ENCODE assay signal across 19 cellular contexts in genomic region chr2:148358375-148358774, GRCh38.
"Had no signal": no experiment of that assay in that cellular context is flagged by ENCODE, and none has a peak within 500 bp of the region (broad histone marks: within the 10 kb centered on the region; RNA-seq: fewer than 3 reads in every experiment).

No MANE protein-coding gene starts in this region.

- H3K36me3 ChIP-seq: colonic mucosa, gastroesophageal sphincter, left lung, lower lobe of right lung had no signal

- H3K9me3 Mint-ChIP-seq: effector memory CD8-positive, alpha-beta T cell had no signal

- H2AFZ ChIP-seq: hepatocyte had no signal

- ATAC-seq: effector memory CD8-positive, alpha-beta T cell; foreskin keratinocyte; gastroesophageal sphincter; heart left ventricle; left cardiac atrium; left lung; left ventricle myocardium superior; lower lobe of right lung; naive thymus-derived CD4-positive, alpha-beta T cell; natural killer cell had no signal

- H3K27ac Mint-ChIP-seq: dendritic cell treated with granulocyte-macrophage colony-stimulating factor and Interleukin-4, amounts not matched to agents 40 ng/mL and 50 ng/mL, for 4 days; effector memory CD8-positive, alpha-beta T cell; naive thymus-derived CD4-positive, alpha-beta T cell had no signal

- H3K9me3 ChIP-seq: colonic mucosa, lower lobe of right lung had no signal

- H3K4me3 ChIP-seq: colonic mucosa, esophagus muscularis mucosa, gastroesophageal sphincter, heart left ventricle, hepatocyte, left lung, lower lobe of right lung had no signal

- H3K4me3 Mint-ChIP-seq: dendritic cell treated with granulocyte-macrophage colony-stimulating factor and Interleukin-4, amounts not matched to agents 40 ng/mL and 50 ng/mL, for 4 days; effector memory CD8-positive, alpha-beta T cell; naive thymus-derived CD4-positive, alpha-beta T cell; natural killer cell had no signal

- H3K27ac ChIP-seq: colonic mucosa, esophagus muscularis mucosa, foreskin keratinocyte, gastroesophageal sphincter, heart left ventricle, hepatocyte, left lung, lower lobe of right lung had no signal

- H3K4me1 ChIP-seq: colonic mucosa, esophagus muscularis mucosa, foreskin keratinocyte, gastroesophageal sphincter, left lung, lower lobe of right lung had no signal

- H3K27me3 Mint-ChIP-seq: dendritic cell treated with granulocyte-macrophage colony-stimulating factor and Interleukin-4, amounts not matched to agents 40 ng/mL and 50 ng/mL, for 4 days; effector memory CD8-positive, alpha-beta T cell; naive thymus-derived CD4-positive, alpha-beta T cell had no signal

- H3K4me2 ChIP-seq: hepatocyte had no signal

- DNase-seq: colonic mucosa; cortex of kidney; effector CD8-positive, alpha-beta T cell; effector memory CD8-positive, alpha-beta T cell; foreskin keratinocyte; heart left ventricle; hypothalamus; left cardiac atrium; left lung; left ventricle myocardium superior; lower lobe of right lung; mesenchymal stem cell; midbrain; naive thymus-derived CD4-positive, alpha-beta T cell; natural killer cell had no signal

- H3K27me3 ChIP-seq: colonic mucosa, esophagus muscularis mucosa, foreskin keratinocyte, gastroesophageal sphincter, heart left ventricle, hepatocyte, left lung had no signal
